Comparison of ENCODE assay signal across 4 cellular contexts in genomic region chr22:18544563-18544962, GRCh38. TPM values are rescaled to one million over a fixed set of nuclear protein-coding genes. Genes with fewer than 3 reads are reported as not detected.
"Had no signal": no experiment of that assay in that cellular context is flagged by ENCODE, and none has a peak within 500 bp of the region (broad histone marks: within the 10 kb centered on the region; RNA-seq: fewer than 3 reads in every experiment).

No MANE protein-coding gene starts in this region.

RNA-seq across cellular contexts. Expression of gene TMEM191B, which starts 17.0 kb away (rescaled TPM):
- total RNA-seq: MCF 10A had no signal

RNA-seq across cellular contexts. Expression of gene GGTLC3, which starts 26.6 kb away (rescaled TPM):
- total RNA-seq: LHCN-M2, M059J, MCF 10A, NCI-H460 had no signal
